Comparison of ENCODE assay signal across 8 cellular contexts in genomic region chr12:2003676-2004112, GRCh38. TPM values are rescaled to one million over a fixed set of nuclear protein-coding genes. Genes with fewer than 3 reads are reported as not detected.
DNase-seq lines count a peak whose midpoint lies in the region; ATAC-seq and TF ChIP-seq lines count a peak whose summit lies in the region.

No MANE protein-coding gene starts in this region.

- H3K4me3 Mint-ChIP-seq in CD8-positive, alpha-beta memory T cell, result peak overlapping the region; percentile 93 to 100 (median 98)

- no peak for TF ChIP-seq POLR2A in lower leg skin (IDR thresholded peaks at IDR 0.05)

- H3K27ac ChIP-seq in CD8-positive, alpha-beta memory T cell (ENCODE audit: low read depth, low read length), result peak overlapping the region; percentile 84
- H3K27ac ChIP-seq in MM.1S (ENCODE audit: low read length) (peak overlapping the region; percentile 58; the same call in 1 of the 2 replicates), tibial artery (peak overlapping the region; percentile 95 to 97)

- H3K9me2 ChIP-seq in MM.1S (replicated peaks; ENCODE audit: insufficient read depth, low read length), result no peaks in the 10 kb centered on the region

- TF ChIP-seq CTCF in MM.1S (IDR thresholded peaks at IDR 0.05; ENCODE audit: low read length), result no peak
- TF ChIP-seq CTCF in lower leg skin (IDR thresholded peaks at IDR 0.05), result no peak
- TF ChIP-seq CTCF in tibial artery (IDR thresholded peaks at IDR 0.05), result no peak

- H3K4me1 Mint-ChIP-seq in CD8-positive, alpha-beta memory T cell, result peaks cover 37 to 51% (median 44%) of the 10 kb centered on the region in 3 donors

- H3K9ac ChIP-seq in MM.1S (ENCODE audit: low read length), result peak overlapping the region; percentile 75

- H3K9me3 ChIP-seq in CD8-positive, alpha-beta memory T cell (ENCODE audit: low read length), result no peaks in the 10 kb centered on the region
- H3K9me3 ChIP-seq in MM.1S (replicated peaks; ENCODE audit: insufficient read depth, low read length) (no peaks in the 10 kb centered on the region), tibial artery (no peaks in the 10 kb centered on the region)

- peaks cover 0 to 16% (median 2%) of the 10 kb centered on the region in 3 donors for H3K36me3 Mint-ChIP-seq in CD8-positive, alpha-beta memory T cell

- peak overlapping the region; percentile 87 to 100 (median 98) for H3K27ac Mint-ChIP-seq in CD8-positive, alpha-beta memory T cell

- CTCF ChIA-PET in CD8-positive, alpha-beta memory T cell (lab: Charles Lee), result interaction anchor here (3.2 kb wide), 1 partner anchor 9 kb away, joined by 10 read pairs; no protein-coding TSS in a partner anchor

- H3K9me3 Mint-ChIP-seq in CD8-positive, alpha-beta memory T cell, result no peaks in the 10 kb centered on the region

- 0% methylated on average over 13 of the region's 13 CpGs for WGBS in lower leg skin, 2 donors

- no peaks in the 10 kb centered on the region for H4K20me1 ChIP-seq in MM.1S (ENCODE audit: insufficient read depth, low read length)

- peak overlapping the region; percentile 90 for H2AFZ ChIP-seq in MM.1S (ENCODE audit: low read length)

- peak overlapping the region; percentile 90 for H3K4me3 ChIP-seq in CD8-positive, alpha-beta memory T cell (ENCODE audit: low read length)
- H3K4me3 ChIP-seq in MM.1S (ENCODE audit: low read length) (peak overlapping the region; percentile 92), lower leg skin (ENCODE audit: low read depth, poor library complexity, severe bottlenecking) (peak overlapping the region; percentile 99), tibial artery (peak overlapping the region; percentile 89 to 98)

- H3K79me2 ChIP-seq in MM.1S (ENCODE audit: low read length), result peaks cover 17% of the 10 kb centered on the region

- peaks cover 20% of the 10 kb centered on the region for H3K4me1 ChIP-seq in CD8-positive, alpha-beta memory T cell (ENCODE audit: insufficient read depth, low read length)
- H3K4me1 ChIP-seq in MM.1S (ENCODE audit: low read length), result peaks cover 4% of the 10 kb centered on the region; the same call in 1 of the 2 replicates
- peaks cover 0 to 36% (median 16%) of the 10 kb centered on the region in 4 donors for H3K4me1 ChIP-seq in tibial artery

- H3K27me3 ChIP-seq in CD8-positive, alpha-beta memory T cell (ENCODE audit: insufficient read depth, low read length, poor library complexity, severe bottlenecking), result no peaks in the 10 kb centered on the region
- H3K27me3 ChIP-seq in MM.1S (replicated peaks; ENCODE audit: insufficient read depth, low read length) (no peaks in the 10 kb centered on the region), tibial artery (no peaks in the 10 kb centered on the region)

- intact Hi-C loops in lower leg skin (cut with DNase I; ENCODE audit: low total_unique reads) (no loop called here), tibial artery (cut with DNase I; ENCODE audit: low total_unique reads) (loop anchor here (5.0 kb wide), 1 partner anchor 66 kb away; no protein-coding TSS in a partner anchor)

- H3K4me2 ChIP-seq in MM.1S (ENCODE audit: low read depth, low read length), result peak overlapping the region; percentile 71

- POLR2A ChIA-PET in CD8-positive, alpha-beta memory T cell (lab: Charles Lee), result interaction anchor here (2.7 kb wide), 1 partner anchor 9 kb away, joined by 11 read pairs; no protein-coding TSS in a partner anchor

- DNase-seq in CD8-positive, alpha-beta memory T cell, result no peak
- DNase-seq in MM.1S (peak; percentile 42), cerebellar cortex (ENCODE audit: low spot score) (peak; percentile 64), lower leg skin (ENCODE audit: low spot score in 2 of 2) (no peak), tibial artery (no peak), NCI-H2081 treated with DMSO at 0.1 percent for 48 hours (lab: John Stamatoyannopoulos, UW) (no peak)
- DNase-seq in activated CD4-positive, alpha-beta T cell treated with anti-CD3 and anti-CD28 coated beads for 48 hours, result no peak

- no peaks in the 10 kb centered on the region for H3K36me3 ChIP-seq in CD8-positive, alpha-beta memory T cell (ENCODE audit: insufficient read depth, low read length)
- H3K36me3 ChIP-seq in MM.1S (replicated peaks; ENCODE audit: insufficient read depth, low read length), result no peaks in the 10 kb centered on the region
- H3K36me3 ChIP-seq in tibial artery, result peaks cover 0 to 6% (median 0%) of the 10 kb centered on the region in 3 donors

- peaks cover 0 to 1% of the 10 kb centered on the region in 2 donors for H3K27me3 Mint-ChIP-seq in CD8-positive, alpha-beta memory T cell

- peak; percentile 26 for ATAC-seq in GM21423 (IDR thresholded peaks at IDR 0.05; ENCODE audit: unreplicated experiment)

- no peaks in the 10 kb centered on the region for H3F3A ChIP-seq in MM.1S (ENCODE audit: insufficient read depth, low read length)

RNA-seq across cellular contexts. Expression of gene DCP1B, which starts 0.6 kb away (rescaled TPM):
- total RNA-seq in CD8-positive, alpha-beta memory T cell, result 10 to 100 TPM; 13.9 to 16.7 TPM
- polyA plus RNA-seq in CD8-positive, alpha-beta memory T cell, result 26.0 TPM
- 10 to 100 TPM; 10.9 to 15.1 (median 13.5) TPM for total RNA-seq in lower leg skin

RNA-seq across cellular contexts. Expression of gene CACNA1C, which starts 49.1 kb away (rescaled TPM):
- total RNA-seq in CD8-positive, alpha-beta memory T cell, result under 1 TPM; 0.04 TPM
- 0.10 TPM for polyA plus RNA-seq in CD8-positive, alpha-beta memory T cell
- total RNA-seq in lower leg skin, result 1 to 10 TPM in 3 of 4 donors, under 1 TPM in 1; 0.38 to 2.4 (median 1.4) TPM

Comparison
In these comparisons a context has a peak if more than half of its experiments do, and no peak if none do; other contexts are left out.
1. DNase-seq: peak in MM.1S (single experiment) and cerebellar cortex (single experiment); none in CD8-positive, alpha-beta memory T cell (0 of 5), lower leg skin (0 of 2), tibial artery (0 of 2), activated CD4-positive, alpha-beta T cell treated with anti-CD3 and anti-CD28 coated beads for 48 hours (single experiment) and NCI-H2081 treated with DMSO at 0.1 percent for 48 hours (single experiment).
2. Peak in every context shown above with its lines, with median percentiles within 50 percentile points of each other: H3K27ac ChIP-seq and H3K4me3 ChIP-seq.